In genomic region chr15:75307778-75308390, GRCh38 we compare ENCODE assay signal across 8 cellular contexts. TPM values are rescaled to one million over a fixed set of nuclear protein-coding genes. Genes with fewer than 3 reads are reported as not detected.
DNase-seq lines count a peak whose midpoint lies in the region; ATAC-seq and TF ChIP-seq lines count a peak whose summit lies in the region.

No MANE protein-coding gene starts in this region.

- DNase-seq in AG08395 (ENCODE audit: low spot score), result peak; percentile 10
- DNase-seq in GM12865 (ENCODE audit: low read depth), result peak; percentile 53
- peak; percentile 27 for DNase-seq in NCI-H2227 (lab: John Stamatoyannopoulos, UW; ENCODE audit: unreplicated experiment)
- peak; percentile 28 for DNase-seq in activated CD4-positive, alpha-beta memory T cell treated with anti-CD3 and anti-CD28 coated beads, Interleukin-2, amount 10 ng/mL, durations not matched to agents 7 days and 5 days
- DNase-seq in iris pigment epithelial cell (ENCODE audit: low read depth), result peak; percentile 16
- no peak for DNase-seq in DMS114 treated with DMSO at 0.1 percent for 48 hours (lab: John Stamatoyannopoulos, UW; ENCODE audit: unreplicated experiment)
- DNase-seq in NCI-H2081 treated with DMSO at 0.1 percent for 48 hours (lab: John Stamatoyannopoulos, UW), result no peak

- POLR2A ChIA-PET in activated CD4-positive, alpha-beta memory T cell treated with anti-CD3 and anti-CD28 coated beads, Interleukin-2, amount 10 ng/mL, durations not matched to agents 7 days and 5 days (lab: Charles Lee), result interaction anchor here (0.9 kb wide), 1 partner anchor 279 kb away, joined by 3 read pairs; no protein-coding TSS in a partner anchor

- CTCF ChIA-PET in activated CD4-positive, alpha-beta memory T cell treated with anti-CD3 and anti-CD28 coated beads, Interleukin-2, amount 10 ng/mL, durations not matched to agents 7 days and 5 days (lab: Charles Lee), result interaction anchor here (0.7 to 1.2 kb wide), 4 partner anchors 279 to 372 kb away, joined by 3 read pairs; no protein-coding TSS in a partner anchor

- no peak overlapping the region for H3K27ac Mint-ChIP-seq in activated CD4-positive, alpha-beta memory T cell treated with anti-CD3 and anti-CD28 coated beads, Interleukin-2, amount 10 ng/mL, durations not matched to agents 7 days and 5 days

- H3K9me3 Mint-ChIP-seq in activated CD4-positive, alpha-beta memory T cell treated with anti-CD3 and anti-CD28 coated beads, Interleukin-2, amount 10 ng/mL, durations not matched to agents 7 days and 5 days, result no peaks in the 10 kb centered on the region

- H3K4me1 Mint-ChIP-seq in activated CD4-positive, alpha-beta memory T cell treated with anti-CD3 and anti-CD28 coated beads, Interleukin-2, amount 10 ng/mL, durations not matched to agents 7 days and 5 days, result peaks cover 27% of the 10 kb centered on the region

- ATAC-seq in GM19395 (IDR thresholded peaks at IDR 0.05; ENCODE audit: unreplicated experiment), result no peak

- peaks cover 62% of the 10 kb centered on the region for H3K27me3 Mint-ChIP-seq in activated CD4-positive, alpha-beta memory T cell treated with anti-CD3 and anti-CD28 coated beads, Interleukin-2, amount 10 ng/mL, durations not matched to agents 7 days and 5 days

- no peak overlapping the region for H3K4me3 ChIP-seq in GM12865 (ENCODE audit: low read depth, low read length)

- no peak overlapping the region for H3K4me3 Mint-ChIP-seq in activated CD4-positive, alpha-beta memory T cell treated with anti-CD3 and anti-CD28 coated beads, Interleukin-2, amount 10 ng/mL, durations not matched to agents 7 days and 5 days

- H3K36me3 Mint-ChIP-seq in activated CD4-positive, alpha-beta memory T cell treated with anti-CD3 and anti-CD28 coated beads, Interleukin-2, amount 10 ng/mL, durations not matched to agents 7 days and 5 days (ENCODE audit: low read depth), result peaks cover 3% of the 10 kb centered on the region

- peak; percentile 56 for TF ChIP-seq CTCF in GM12865 (IDR thresholded peaks at IDR 0.05; ENCODE audit: insufficient read depth, low read depth, low read length, missing control alignments)

RNA-seq across cellular contexts. Expression of gene GOLGA6D, which starts 25.2 kb away (rescaled TPM):
- not detected for total RNA-seq in activated CD4-positive, alpha-beta memory T cell treated with anti-CD3 and anti-CD28 coated beads, Interleukin-2, amount 10 ng/mL, durations not matched to agents 7 days and 5 days

RNA-seq across cellular contexts. Expression of gene COMMD4, which starts 28.0 kb away (rescaled TPM):
- total RNA-seq in activated CD4-positive, alpha-beta memory T cell treated with anti-CD3 and anti-CD28 coated beads, Interleukin-2, amount 10 ng/mL, durations not matched to agents 7 days and 5 days, result 10 to 100 TPM; 87.8 to 91.0 TPM

RNA-seq across cellular contexts. Expression of gene NEIL1, which starts 39.0 kb away (rescaled TPM):
- 1 to 10 TPM; 6.9 to 7.0 TPM for total RNA-seq in activated CD4-positive, alpha-beta memory T cell treated with anti-CD3 and anti-CD28 coated beads, Interleukin-2, amount 10 ng/mL, durations not matched to agents 7 days and 5 days

RNA-seq across cellular contexts. Expression of gene GOLGA6C, which starts 49.8 kb away (rescaled TPM):
- not detected for total RNA-seq in activated CD4-positive, alpha-beta memory T cell treated with anti-CD3 and anti-CD28 coated beads, Interleukin-2, amount 10 ng/mL, durations not matched to agents 7 days and 5 days

Comparison
In these comparisons a context has a peak if more than half of its experiments do, and no peak if none do; other contexts are left out.
1. DNase-seq: peak in AG08395 (single experiment), GM12865 (single experiment), NCI-H2227 (single experiment), activated CD4-positive, alpha-beta memory T cell treated with anti-CD3 and anti-CD28 coated beads, Interleukin-2, amount 10 ng/mL, durations not matched to agents 7 days and 5 days (single experiment) and iris pigment epithelial cell (single experiment); none in DMS114 treated with DMSO at 0.1 percent for 48 hours (single experiment) and NCI-H2081 treated with DMSO at 0.1 percent for 48 hours (single experiment).